ENCODE assay signal across 20 cellular contexts in genomic region chr10:14447112-14447839, GRCh38.
DNase-seq lines count a peak whose midpoint lies in the region; ATAC-seq, FAIRE-seq and TF ChIP-seq lines count a peak whose summit lies in the region.
"Had no signal": no experiment of that assay in that cellular context is flagged by ENCODE, and none has a peak within 500 bp of the region (broad histone marks: within the 10 kb centered on the region; RNA-seq: fewer than 3 reads in every experiment).

No MANE protein-coding gene starts in this region.

- no peaks in the 10 kb centered on the region for H3K36me3 ChIP-seq in pancreas

- no peak for FAIRE-seq in pancreas (lab: Jason Lieb, UNC)
- FAIRE-seq: A549, GM12892, GM18507, H1 had no signal

- TF ChIP-seq CTCF in pancreas (IDR thresholded peaks at IDR 0.05) = no peak

- H3K4me3 ChIP-seq in pancreas = no peak overlapping the region
- H3K4me3 ChIP-seq: A549 had no signal

- H3K27ac ChIP-seq in pancreas = peak overlapping the region in 2 of 4 donors; percentile 6 to 24
- H3K27ac ChIP-seq: 22Rv1, A549, C4-2B had no signal

- DNase-seq in NCI-H1694 treated with DMSO at 0.1 percent for 48 hours (lab: John Stamatoyannopoulos, UW) (peak; percentile 7), NCI-H1694 (lab: John Stamatoyannopoulos, UW) (no peak), kidney tubule cell (ENCODE audit: low spot score) (peak; percentile 28), pancreas (no peak), amniotic stem cell (lab: John Stamatoyannopoulos, UW) (no peak)
- DNase-seq: AML-193; Caco-2; CD4-positive, alpha-beta T cell; DMS153; DMS79; GDM1; H9 had no signal

- no peaks in the 10 kb centered on the region for H3K27me3 ChIP-seq in pancreas

- H3K9me3 ChIP-seq in pancreas = no peaks in the 10 kb centered on the region
- H3K9me3 ChIP-seq: A549, Caco-2 had no signal

- intact Hi-C loops in pancreas (cut with DNase I) = no loop called here

- 17 to 26% methylated on average over 10 of the region's 10 CpGs for WGBS in pancreas, 2 donors

- H3K4me1 ChIP-seq in pancreas = peaks cover 0 to 6% (median 0%) of the 10 kb centered on the region in 3 donors
- H3K4me1 ChIP-seq: A549, Caco-2 had no signal

- ATAC-seq in pancreas = peak; percentile 47 to 72 (median 54)
- no peak for ATAC-seq in GM21825 (IDR thresholded peaks at IDR 0.05; ENCODE audit: unreplicated experiment)
- no peak for ATAC-seq in esophagus mucosa

Comparison
In these comparisons a context has a peak if more than half of its experiments do, and no peak if none do; other contexts are left out.
1. DNase-seq: peak in NCI-H1694 treated with DMSO at 0.1 percent for 48 hours (single experiment) and kidney tubule cell (single experiment); none in NCI-H1694 (single experiment), pancreas (0 of 6) and amniotic stem cell (single experiment).
2. ATAC-seq: peak in pancreas (4 of 4); none in GM21825 (single experiment) and esophagus mucosa (single experiment).